In genomic region chr15:77069521-77070121, GRCh38 we compare ENCODE assay signal across 8 cellular contexts. TPM values are rescaled to one million over a fixed set of nuclear protein-coding genes. Genes with fewer than 3 reads are reported as not detected.
DNase-seq lines count a peak whose midpoint lies in the region; ATAC-seq, FAIRE-seq and TF ChIP-seq lines count a peak whose summit lies in the region.

No MANE protein-coding gene starts in this region.

- H3K9me3 ChIP-seq in HAP-1 (no peaks in the 10 kb centered on the region), kidney (ENCODE audit: control insufficient read depth in 1 of 2, low read length in 2 of 2) (no peaks in the 10 kb centered on the region)

- intact Hi-C loops in kidney (cut with DNase I), result no loop called here

- H3K4me1 Mint-ChIP-seq in stimulated activated naive CD8-positive, alpha-beta T cell treated with anti-CD3 and anti-CD28 coated beads, Interleukin-15, amount 100 ng/mL, for 72 hours, result peaks cover 46% of the 10 kb centered on the region

- H3K9me3 Mint-ChIP-seq in activated naive CD4-positive, alpha-beta T cell treated with anti-CD3 and anti-CD28 coated beads, Interleukin-2, amount 50 U/mL, for 72 hours, result no peaks in the 10 kb centered on the region
- no peaks in the 10 kb centered on the region for H3K9me3 Mint-ChIP-seq in stimulated activated naive CD8-positive, alpha-beta T cell treated with anti-CD3 and anti-CD28 coated beads, Interleukin-15, amount 100 ng/mL, for 72 hours

- H3K36me3 ChIP-seq in HAP-1 (replicated peaks) (peaks cover 4% of the 10 kb centered on the region; the same call in 1 of the 2 replicates), kidney (ENCODE audit: control insufficient read depth in 1 of 2, insufficient read depth in 2 of 2, low read length in 2 of 2) (no peaks in the 10 kb centered on the region)

- H3K4me3 Mint-ChIP-seq in stimulated activated naive CD8-positive, alpha-beta T cell treated with anti-CD3 and anti-CD28 coated beads, Interleukin-15, amount 100 ng/mL, for 72 hours, result peak overlapping the region; percentile 79 to 93

- H3K4me3 ChIP-seq in HAP-1 (peak overlapping the region; percentile 60), kidney (ENCODE audit: low read length in 2 of 2) (peak overlapping the region; percentile 76 to 79)

- H3K4me1 ChIP-seq in HAP-1 (peaks cover 34% of the 10 kb centered on the region), kidney (ENCODE audit: control insufficient read depth in 1 of 2, insufficient read depth in 1 of 2, low read depth in 1 of 2, low read length in 2 of 2) (peaks cover 16 to 18% of the 10 kb centered on the region in 2 donors)

- in situ Hi-C loops in HAP-1 (cut with MboI; ENCODE audit: low sequenced_read_pairs), result no loop called here

- peaks cover 0 to 7% of the 10 kb centered on the region in 2 donors for H3K36me3 Mint-ChIP-seq in activated naive CD4-positive, alpha-beta T cell treated with anti-CD3 and anti-CD28 coated beads, Interleukin-2, amount 50 U/mL, for 72 hours

- TF ChIP-seq CTCF in 22Rv1 (IDR thresholded peaks at IDR 0.05) (no peak), kidney (IDR thresholded peaks at IDR 0.05; ENCODE audit: borderline replicate concordance, extremely low read depth, insufficient read depth) (no peak)

- FAIRE-seq in kidney (lab: Jason Lieb, UNC), result no peak

- H3K27me3 ChIP-seq in HAP-1 (ENCODE audit: low read depth), result no peaks in the 10 kb centered on the region

- H3K27ac Mint-ChIP-seq in activated naive CD4-positive, alpha-beta T cell treated with anti-CD3 and anti-CD28 coated beads, Interleukin-2, amount 50 U/mL, for 72 hours, result peak overlapping the region; percentile 28 to 83
- peak overlapping the region; percentile 49 to 89 for H3K27ac Mint-ChIP-seq in stimulated activated naive CD8-positive, alpha-beta T cell treated with anti-CD3 and anti-CD28 coated beads, Interleukin-15, amount 100 ng/mL, for 72 hours

- ATAC-seq in activated naive CD4-positive, alpha-beta T cell treated with anti-CD3 and anti-CD28 coated beads, Interleukin-2, amount 50 U/mL, for 72 hours, result no peak
- ATAC-seq in stimulated activated naive CD8-positive, alpha-beta T cell treated with anti-CD3 and anti-CD28 coated beads, Interleukin-15, amount 100 ng/mL, for 72 hours, result no peak
- no peak for ATAC-seq in GM21423 (IDR thresholded peaks at IDR 0.05; ENCODE audit: unreplicated experiment)

- peak overlapping the region; percentile 74 for H3K9ac ChIP-seq in kidney (ENCODE audit: low read length in 2 of 2)

- H3K27ac ChIP-seq in 22Rv1 (peak overlapping the region; percentile 85), kidney (ENCODE audit: low read depth in 2 of 2, low read length in 2 of 2) (peak overlapping the region in 1 of 2 donors; percentile 88)

- no peaks in the 10 kb centered on the region for H3K27me3 Mint-ChIP-seq in stimulated activated naive CD8-positive, alpha-beta T cell treated with anti-CD3 and anti-CD28 coated beads, Interleukin-15, amount 100 ng/mL, for 72 hours

- DNase-seq in HAP-1 (ENCODE audit: low spot score in 2 of 2) (peak; percentile 44 to 54), kidney (no peak), GOT3 (lab: John Stamatoyannopoulos, UW) (no peak), hepatic stellate cell (ENCODE audit: low spot score) (no peak)
- no peak for DNase-seq in activated naive CD4-positive, alpha-beta T cell treated with anti-CD3 and anti-CD28 coated beads, Interleukin-2, amount 50 U/mL, for 72 hours (ENCODE audit: low spot score in 2 of 2)
- no peak for DNase-seq in stimulated activated naive CD8-positive, alpha-beta T cell treated with anti-CD3 and anti-CD28 coated beads, Interleukin-15, amount 100 ng/mL, for 72 hours

RNA-seq across cellular contexts. Expression of gene TSPAN3, which starts 1.3 kb away (rescaled TPM):
- total RNA-seq in activated naive CD4-positive, alpha-beta T cell treated with anti-CD3 and anti-CD28 coated beads, Interleukin-2, amount 50 U/mL, for 72 hours, result 10 to 100 TPM in 1 of 2 donors, 1 to 10 TPM in 1; 6.9 to 27.1 TPM
- total RNA-seq in kidney, result 245 TPM
- polyA plus RNA-seq in kidney (ENCODE audit: insufficient read depth, low read depth, low replicate concordance), result 273 TPM

Comparison
In these comparisons a context has a peak if more than half of its experiments do, and no peak if none do; other contexts are left out.
1. DNase-seq: peak in HAP-1 (2 of 2); none in activated naive CD4-positive, alpha-beta T cell treated with anti-CD3 and anti-CD28 coated beads, Interleukin-2, amount 50 U/mL, for 72 hours (0 of 2), kidney (single experiment), stimulated activated naive CD8-positive, alpha-beta T cell treated with anti-CD3 and anti-CD28 coated beads, Interleukin-15, amount 100 ng/mL, for 72 hours (0 of 2), GOT3 (single experiment) and hepatic stellate cell (single experiment).